Comparison of ENCODE assay signal across 18 cellular contexts in genomic region chr12:88953029-88953586, GRCh38.
"Had no signal": no experiment of that assay in that cellular context is flagged by ENCODE, and none has a peak within 500 bp of the region (broad histone marks: within the 10 kb centered on the region; RNA-seq: fewer than 3 reads in every experiment).

No MANE protein-coding gene starts in this region.

- H3K36me3 Mint-ChIP-seq: naive B cell had no signal

- H3K4me3 ChIP-seq: dorsolateral prefrontal cortex, right atrium auricular region, sigmoid colon, skin epidermis, upper lobe of left lung, uterus had no signal

- H3K4me1 ChIP-seq: right atrium auricular region, sigmoid colon, upper lobe of left lung, uterus had no signal

- H3K9me3 ChIP-seq: neutrophil, right atrium auricular region, sigmoid colon, upper lobe of left lung, uterus had no signal

- H3K36me3 ChIP-seq: neutrophil, right atrium auricular region, sigmoid colon, upper lobe of left lung, uterus had no signal

- H3K27ac ChIP-seq: dorsolateral prefrontal cortex, neutrophil, right atrium auricular region, sigmoid colon, skin epidermis, upper lobe of left lung, uterus had no signal

- H3K27me3 ChIP-seq: dorsolateral prefrontal cortex, neutrophil, right atrium auricular region, sigmoid colon, upper lobe of left lung, uterus had no signal

- H3K4me3 Mint-ChIP-seq: naive B cell, nephron had no signal

- DNase-seq: cortex of kidney; effector CD8-positive, alpha-beta T cell; foreskin melanocyte; head of caudate nucleus; hypothalamus; midbrain; naive B cell; sigmoid colon; stimulated activated CD4-positive, alpha-beta T cell treated with anti-CD3 and anti-CD28 coated beads, Interleukin-2, amount 100 ng/mL, for 48 hours; stimulated activated naive CD4-positive, alpha-beta T cell treated with Interleukin-2 at 50 U/mL for 16 hours; upper lobe of left lung; uterus had no signal

- H3K4me1 Mint-ChIP-seq: naive B cell, nephron had no signal

- H3K27me3 Mint-ChIP-seq: naive B cell had no signal

- ATAC-seq: left lobe of liver had no signal

- H3K27ac Mint-ChIP-seq: naive B cell, nephron had no signal
